In genomic region chr2:224927671-224928173, GRCh38 we compare ENCODE assay signal across 8 cellular contexts.
DNase-seq lines count a peak whose midpoint lies in the region; ATAC-seq and TF ChIP-seq lines count a peak whose summit lies in the region.

No MANE protein-coding gene starts in this region.

- H3K4me1 Mint-ChIP-seq in CD4-positive, alpha-beta memory T cell: peaks cover 89 to 100% (median 94%) of the 10 kb centered on the region in 4 donors
- peaks cover 95% of the 10 kb centered on the region for H3K4me1 Mint-ChIP-seq in T-helper 2 cell treated with Interferon-gamma antibody and Interleukin-4, amounts not matched to agents 5 μg/mL and 100 μg/mL, for 36 hours (ENCODE audit: low read depth)

- no peaks in the 10 kb centered on the region for H3K9me3 ChIP-seq in CD4-positive, alpha-beta memory T cell (ENCODE audit: control insufficient read depth in 1 of 2, low read length in 2 of 2)
- H3K9me3 ChIP-seq in skeletal muscle satellite cell (replicated peaks; ENCODE audit: low read length) (no peaks in the 10 kb centered on the region), testis (no peaks in the 10 kb centered on the region)

- peak overlapping the region; percentile 65 to 72 (median 70) for H3K4me3 Mint-ChIP-seq in CD4-positive, alpha-beta memory T cell
- peak overlapping the region; percentile 66 for H3K4me3 Mint-ChIP-seq in T-helper 2 cell treated with Interferon-gamma antibody and Interleukin-4, amounts not matched to agents 5 μg/mL and 100 μg/mL, for 36 hours

- DNase-seq in CD4-positive, alpha-beta memory T cell: peak; percentile 83 to 92 (median 85)
- peak; percentile 69 for DNase-seq in T-helper 2 cell treated with Interferon-gamma antibody and Interleukin-4, amounts not matched to agents 5 μg/mL and 100 μg/mL, for 36 hours (ENCODE audit: low spot score)
- DNase-seq in brain microvascular endothelial cell: peak; percentile 94
- DNase-seq in testis: no peak
- no peak for DNase-seq in OCI-M1 (lab: John Stamatoyannopoulos, UW)

- H3K9ac ChIP-seq in skeletal muscle satellite cell (ENCODE audit: low read depth, low read length): peak overlapping the region; percentile 65

- peaks cover 0 to 2% (median 0%) of the 10 kb centered on the region in 8 donors for H3K9me3 Mint-ChIP-seq in CD4-positive, alpha-beta memory T cell
- H3K9me3 Mint-ChIP-seq in T-helper 2 cell treated with Interferon-gamma antibody and Interleukin-4, amounts not matched to agents 5 μg/mL and 100 μg/mL, for 36 hours: no peaks in the 10 kb centered on the region

- CTCF ChIA-PET in CD4-positive, alpha-beta memory T cell (lab: Charles Lee; ENCODE audit: partially characterized antibody): interaction anchor here (0.8 to 10.0 kb wide), 15 partner anchors 11 to 115 kb away, joined by 3 to 92 read pairs (median 4); partner anchors contain the start of gene DOCK10

- 75 to 86% methylated on average over 6 to 7 of the region's 7 CpGs for WGBS in testis, 2 donors

- TF ChIP-seq POLR2A in testis (IDR thresholded peaks at IDR 0.05): no peak

- peak overlapping the region; percentile 63 for H3K27ac ChIP-seq in CD4-positive, alpha-beta memory T cell (ENCODE audit: low read depth, low read length)
- H3K27ac ChIP-seq in brain microvascular endothelial cell: peak overlapping the region; percentile 87
- H3K27ac ChIP-seq in testis: no peak overlapping the region

- POLR2A ChIA-PET in CD4-positive, alpha-beta memory T cell (lab: Charles Lee; ENCODE audit: partially characterized antibody): interaction anchor here (1.0 to 11.0 kb wide), 13 partner anchors 17 to 125 kb away, joined by 3 to 279 read pairs (median 4); partner anchors contain the start of gene DOCK10

- no peaks in the 10 kb centered on the region for H3K27me3 Mint-ChIP-seq in CD4-positive, alpha-beta memory T cell
- H3K27me3 Mint-ChIP-seq in T-helper 2 cell treated with Interferon-gamma antibody and Interleukin-4, amounts not matched to agents 5 μg/mL and 100 μg/mL, for 36 hours (ENCODE audit: low read depth): no peaks in the 10 kb centered on the region

- peaks cover 42 to 66% of the 10 kb centered on the region in 2 donors for H3K36me3 Mint-ChIP-seq in CD4-positive, alpha-beta memory T cell
- peaks cover 84% of the 10 kb centered on the region for H3K36me3 Mint-ChIP-seq in T-helper 2 cell treated with Interferon-gamma antibody and Interleukin-4, amounts not matched to agents 5 μg/mL and 100 μg/mL, for 36 hours (ENCODE audit: low read depth)

- peak overlapping the region; percentile 11 for H3K4me2 ChIP-seq in skeletal muscle satellite cell (ENCODE audit: low read length)

- H3K4me3 ChIP-seq in CD4-positive, alpha-beta memory T cell (ENCODE audit: low read length in 2 of 2): peak overlapping the region in 1 of 2 donors; percentile 12
- no peak overlapping the region for H3K4me3 ChIP-seq in brain microvascular endothelial cell (ENCODE audit: low read depth, low read length)
- H3K4me3 ChIP-seq in skeletal muscle satellite cell (ENCODE audit: low read length): no peak overlapping the region
- H3K4me3 ChIP-seq in testis: no peak overlapping the region

- intact Hi-C loops in CD4-positive, alpha-beta memory T cell (cut with micrococcal nuclease): loop anchor here (2.0 to 5.0 kb wide), 4 partner anchors 13 to 340 kb away; partner anchors contain the start of genes CUL3 and DOCK10
- intact Hi-C loops in testis (cut with DNase I; ENCODE audit: low total_unique reads): no loop called here

- ATAC-seq in HG02870 (IDR thresholded peaks at IDR 0.05; ENCODE audit: unreplicated experiment) (no peak), GM21447 (IDR thresholded peaks at IDR 0.05; ENCODE audit: unreplicated experiment) (no peak)

- H3K27me3 ChIP-seq in CD4-positive, alpha-beta memory T cell (ENCODE audit: insufficient read depth, low read length): no peaks in the 10 kb centered on the region
- H3K27me3 ChIP-seq in brain microvascular endothelial cell (replicated peaks) (no peaks in the 10 kb centered on the region), skeletal muscle satellite cell (ENCODE audit: control insufficient read depth, insufficient read depth, low read length) (no peaks in the 10 kb centered on the region), testis (no peaks in the 10 kb centered on the region)

- in situ Hi-C loops in brain microvascular endothelial cell (cut with HindIII; ENCODE audit: low pct_ligation_motif_present, low sequenced_read_pairs): no loop called here

- peaks cover 18% of the 10 kb centered on the region for H3K36me3 ChIP-seq in CD4-positive, alpha-beta memory T cell (ENCODE audit: insufficient read depth, low read length)
- peaks cover 18% of the 10 kb centered on the region for H3K36me3 ChIP-seq in brain microvascular endothelial cell (replicated peaks)
- H3K36me3 ChIP-seq in skeletal muscle satellite cell (ENCODE audit: insufficient read depth, low read length): peaks cover 51% of the 10 kb centered on the region
- no peaks in the 10 kb centered on the region for H3K36me3 ChIP-seq in testis (ENCODE audit: low read depth, missing control alignments)

- peaks cover 100% of the 10 kb centered on the region for H3K4me1 ChIP-seq in CD4-positive, alpha-beta memory T cell (ENCODE audit: insufficient read depth, low read length)
- H3K4me1 ChIP-seq in skeletal muscle satellite cell (ENCODE audit: control insufficient read depth, insufficient read depth, low read length) (peaks cover 48% of the 10 kb centered on the region), testis (peaks cover 5% of the 10 kb centered on the region)

- H3K27ac Mint-ChIP-seq in CD4-positive, alpha-beta memory T cell: peak overlapping the region; percentile 92 to 99 (median 96)
- peak overlapping the region; percentile 88 for H3K27ac Mint-ChIP-seq in T-helper 2 cell treated with Interferon-gamma antibody and Interleukin-4, amounts not matched to agents 5 μg/mL and 100 μg/mL, for 36 hours

- TF ChIP-seq CTCF in brain microvascular endothelial cell (IDR thresholded peaks at IDR 0.05; ENCODE audit: low read depth, low read length, missing control alignments): no peak
- no peak for TF ChIP-seq CTCF in testis (IDR thresholded peaks at IDR 0.05)

Comparison
In these comparisons a context has a peak if more than half of its experiments do, and no peak if none do; other contexts are left out.
1. DNase-seq: peak in CD4-positive, alpha-beta memory T cell (5 of 5), T-helper 2 cell treated with Interferon-gamma antibody and Interleukin-4, amounts not matched to agents 5 μg/mL and 100 μg/mL, for 36 hours (single experiment) and brain microvascular endothelial cell (single experiment); none in testis (single experiment) and OCI-M1 (single experiment).
2. H3K27ac ChIP-seq: peak in CD4-positive, alpha-beta memory T cell (single experiment) and brain microvascular endothelial cell (single experiment); none in testis (0 of 2).